Comparison of ENCODE assay signal across 8 cellular contexts in the genomic region with DNA sequence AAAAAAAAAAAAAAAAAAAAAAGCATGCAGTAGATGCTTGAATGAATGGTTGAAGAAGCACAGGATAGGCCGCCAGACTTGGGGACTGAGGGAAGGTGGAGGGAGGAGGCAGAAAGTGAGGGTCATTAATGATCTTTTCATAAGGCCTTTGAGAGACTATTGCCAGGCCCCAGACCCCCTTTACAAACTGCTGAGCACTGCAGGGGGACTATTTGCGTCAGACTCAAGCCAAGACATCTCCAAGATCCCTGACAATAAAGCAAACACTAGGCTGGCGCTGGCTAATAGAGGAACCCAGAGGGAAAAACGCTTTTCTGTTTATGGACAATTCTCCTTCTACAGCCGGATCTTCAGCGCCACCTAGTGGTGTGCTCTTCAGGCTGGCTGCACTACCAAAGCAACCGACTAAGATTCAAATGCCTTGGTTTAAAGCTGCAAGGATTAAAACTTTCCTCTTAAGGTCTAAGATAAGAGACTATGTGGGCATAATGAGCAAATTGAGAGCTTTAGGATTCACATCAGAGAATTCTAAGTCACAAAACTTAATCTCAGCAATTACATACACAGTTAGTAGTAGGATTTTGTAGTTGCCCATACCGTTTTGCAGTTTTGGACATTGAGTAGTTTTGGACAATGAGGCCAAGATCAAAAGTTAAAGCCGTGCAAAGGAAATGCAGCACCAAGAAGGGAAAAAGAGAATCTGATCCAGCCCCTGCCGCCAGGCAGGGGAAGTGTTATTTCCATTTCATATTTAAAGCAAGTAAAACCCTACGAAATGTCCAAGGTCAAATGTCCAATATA. TPM values are rescaled to one million over a fixed set of nuclear protein-coding genes. Genes with fewer than 3 reads are reported as not detected.
DNase-seq lines count a peak whose midpoint lies in the region; ATAC-seq and TF ChIP-seq lines count a peak whose summit lies in the region.

No MANE protein-coding gene starts in this region.

- H3F3A ChIP-seq in GM23338 (replicated peaks; ENCODE audit: low read depth) = no peaks in the 10 kb centered on the region

- peaks cover 14% of the 10 kb centered on the region for H3K4me1 Mint-ChIP-seq in GM23338

- no peaks in the 10 kb centered on the region for H3K9me3 Mint-ChIP-seq in GM23338

- H3K27ac ChIP-seq in GM23338 (ENCODE audit: low read depth) = no peak overlapping the region

- H2AFZ ChIP-seq in GM23338 = no peak overlapping the region

- peak; percentile 90 for DNase-seq in COLO829 (ENCODE audit: low spot score)
- peak; percentile 96 for DNase-seq in GM23338 (ENCODE audit: low spot score)
- DNase-seq in NCI-H146 (lab: John Stamatoyannopoulos, UW) = peak; percentile 78
- peak; percentile 34 for DNase-seq in T follicular helper cell (ENCODE audit: low read depth)
- DNase-seq in amniotic stem cell (lab: John Stamatoyannopoulos, UW) = peak; percentile 48
- peak; percentile 76 for DNase-seq in left ventricle myocardium superior
- peak; percentile 85 for DNase-seq in putamen (ENCODE audit: low spot score)

- peaks cover 2% of the 10 kb centered on the region for H3K27me3 Mint-ChIP-seq in GM23338 (ENCODE audit: insufficient read depth, low read depth, poor library complexity)

- no peaks in the 10 kb centered on the region for H3K27me3 ChIP-seq in GM23338 (ENCODE audit: insufficient read depth)

- H3K9me2 ChIP-seq in GM23338 (ENCODE audit: insufficient read depth) = no peaks in the 10 kb centered on the region

- ATAC-seq in GM23338 = peak; percentile 93
- ATAC-seq in left ventricle myocardium superior = peak; percentile 85
- no peak for ATAC-seq in HG02938 (IDR thresholded peaks at IDR 0.05; ENCODE audit: unreplicated experiment)

- H3K79me2 ChIP-seq in GM23338 (replicated peaks; ENCODE audit: insufficient read depth) = no peaks in the 10 kb centered on the region

- H3K4me2 ChIP-seq in GM23338 = no peak overlapping the region

- H3K36me3 Mint-ChIP-seq in GM23338 (ENCODE audit: low read depth) = no peaks in the 10 kb centered on the region

- H3K27ac Mint-ChIP-seq in GM23338 = peak overlapping the region; percentile 85; the same call in 1 of the 2 replicates

- H4K20me1 ChIP-seq in GM23338 (replicated peaks; ENCODE audit: insufficient read depth) = no peaks in the 10 kb centered on the region

- H3K36me3 ChIP-seq in GM23338 (ENCODE audit: insufficient read depth) = no peaks in the 10 kb centered on the region

- H3K4me3 ChIP-seq in GM23338 = no peak overlapping the region

- TF ChIP-seq CTCF in GM23338 (conservative IDR thresholded peaks at IDR 0.05; ENCODE audit: low read depth in 2 of 2) = peak; percentile 96 to 100

- no peak overlapping the region for H3K4me3 Mint-ChIP-seq in GM23338

- intact Hi-C loops in left ventricle myocardium superior (cut with micrococcal nuclease) = no loop called here

- no peaks in the 10 kb centered on the region for H3K4me1 ChIP-seq in GM23338 (ENCODE audit: insufficient read depth)

TF ChIP-seq in GM23338, 12 proteins besides CTCF, POLR2A, EP300 and RAD21:
- TF ChIP-seq JUNB (IDR thresholded peaks at IDR 0.05; ENCODE audit: unreplicated experiment) = no peak
- no peak for TF ChIP-seq ZNF114 (CRISPR knock-in tag; IDR thresholded peaks at IDR 0.05)
- TF ChIP-seq CREB1 (CRISPR knock-in tag; IDR thresholded peaks at IDR 0.05; ENCODE audit: low read depth) = no peak
- no peak for TF ChIP-seq STAT1 (IDR thresholded peaks at IDR 0.05; ENCODE audit: unreplicated experiment)
- TF ChIP-seq REST (IDR thresholded peaks at IDR 0.05; ENCODE audit: unreplicated experiment) = no peak
- TF ChIP-seq ZNF331 (CRISPR knock-in tag; IDR thresholded peaks at IDR 0.05; ENCODE audit: low read depth) = no peak
- no peak for TF ChIP-seq ETS1 (IDR thresholded peaks at IDR 0.05)

RNA-seq across cellular contexts. Expression of gene AGK, which starts 17.9 kb away (rescaled TPM):
- 36.6 and 37.9 TPM in 2 replicates for total RNA-seq in GM23338 (2014; rRNA removed; shearing (Covaris generic))
- 19.1 and 21.9 TPM in 2 replicates for polyA plus RNA-seq in GM23338 (2016; fragmentation: Nextera tagmentation; extraction: Ambion mirVana)
- 37.7 TPM for total RNA-seq in left ventricle myocardium superior

Comparison
In these comparisons a context has a peak if more than half of its experiments do, and no peak if none do; other contexts are left out.
1. DNase-seq: peak in every context shown above with its lines; median percentile 96 in GM23338; 90 in COLO829; 85 in putamen; 78 in NCI-H146; 76 in left ventricle myocardium superior; 48 in amniotic stem cell; 34 in T follicular helper cell.